In genomic region chrX:41781500-41781899, GRCh38 we compare ENCODE assay signal across 8 cellular contexts. TPM values are rescaled to one million over a fixed set of nuclear protein-coding genes. Genes with fewer than 3 reads are reported as not detected.
DNase-seq lines count a peak whose midpoint lies in the region; ATAC-seq and TF ChIP-seq lines count a peak whose summit lies in the region.

No MANE protein-coding gene starts in this region.

- H3K4me3 ChIP-seq in ovary: no peak overlapping the region

- no peak overlapping the region for H3K27ac ChIP-seq in ovary

- intact Hi-C loops in activated CD4-positive, alpha-beta T cell treated with anti-CD3 and anti-CD28 coated beads, Interleukin-2, amount 10 ng/mL, durations not matched to agents 24 days and 14 days (cut with micrococcal nuclease): loop anchor here (5.0 kb wide), 2 partner anchors 1566 to 1776 kb away; no protein-coding TSS in a partner anchor
- intact Hi-C loops in ovary (cut with DNase I): no loop called here

- H3K9me3 Mint-ChIP-seq in activated CD4-positive, alpha-beta T cell treated with anti-CD3 and anti-CD28 coated beads, Interleukin-2, amount 10 ng/mL, durations not matched to agents 24 days and 14 days: no peaks in the 10 kb centered on the region

- H3K36me3 Mint-ChIP-seq in activated CD4-positive, alpha-beta T cell treated with anti-CD3 and anti-CD28 coated beads, Interleukin-2, amount 10 ng/mL, durations not matched to agents 24 days and 14 days (ENCODE audit: low read depth): peaks cover 10% of the 10 kb centered on the region

- no peak overlapping the region for H3K27ac Mint-ChIP-seq in activated CD4-positive, alpha-beta T cell treated with anti-CD3 and anti-CD28 coated beads, Interleukin-2, amount 10 ng/mL, durations not matched to agents 24 days and 14 days

- no peaks in the 10 kb centered on the region for H3K27me3 Mint-ChIP-seq in activated CD4-positive, alpha-beta T cell treated with anti-CD3 and anti-CD28 coated beads, Interleukin-2, amount 10 ng/mL, durations not matched to agents 24 days and 14 days

- H3K4me3 Mint-ChIP-seq in activated CD4-positive, alpha-beta T cell treated with anti-CD3 and anti-CD28 coated beads, Interleukin-2, amount 10 ng/mL, durations not matched to agents 24 days and 14 days: no peak overlapping the region

- 3% methylated on average over 2 of the region's 2 CpGs for WGBS in ovary, 3 donors

- peak; percentile 64 for ATAC-seq in HG02759 (IDR thresholded peaks at IDR 0.05; ENCODE audit: unreplicated experiment)
- no peak for ATAC-seq in HG02981 (IDR thresholded peaks at IDR 0.05; ENCODE audit: unreplicated experiment)
- ATAC-seq in GM19467 (IDR thresholded peaks at IDR 0.05; ENCODE audit: unreplicated experiment): no peak

- DNase-seq in activated CD4-positive, alpha-beta T cell treated with anti-CD3 and anti-CD28 coated beads, Interleukin-2, amount 10 ng/mL, durations not matched to agents 24 days and 14 days: peak; percentile 61
- DNase-seq in activated CD4-positive, alpha-beta T cell treated with anti-CD3 and anti-CD28 coated beads for 1 hour: no peak
- peak; percentile 55 for DNase-seq in OCI-M1 (lab: John Stamatoyannopoulos, UW)
- peak; percentile 17 for DNase-seq in epidermal melanocyte (ENCODE audit: insufficient read length, low spot score)
- DNase-seq in ovary: no peak

- TF ChIP-seq CTCF in ovary (IDR thresholded peaks at IDR 0.05): peak; percentile 9 to 36 (median 24)

- TF ChIP-seq EP300 in ovary (IDR thresholded peaks at IDR 0.05): no peak

- no peak for TF ChIP-seq POLR2A in ovary (IDR thresholded peaks at IDR 0.05)

- no peaks in the 10 kb centered on the region for H3K36me3 ChIP-seq in ovary

- no peaks in the 10 kb centered on the region for H3K4me1 Mint-ChIP-seq in activated CD4-positive, alpha-beta T cell treated with anti-CD3 and anti-CD28 coated beads, Interleukin-2, amount 10 ng/mL, durations not matched to agents 24 days and 14 days

- H3K4me1 ChIP-seq in ovary (ENCODE audit: insufficient read depth): no peaks in the 10 kb centered on the region

- H3K9me3 ChIP-seq in ovary: no peaks in the 10 kb centered on the region

- H3K27me3 ChIP-seq in ovary: no peaks in the 10 kb centered on the region

RNA-seq across cellular contexts. Expression of gene GPR82, which starts 57.5 kb away (rescaled TPM):
- not detected in 2 replicates for total RNA-seq in activated CD4-positive, alpha-beta T cell treated with anti-CD3 and anti-CD28 coated beads, Interleukin-2, amount 10 ng/mL, durations not matched to agents 24 days and 14 days
- under 1 TPM; 0.07 to 0.57 (median 0.13) TPM for total RNA-seq in ovary
- under 1 TPM; 0.06 to 0.35 TPM for polyA plus RNA-seq in ovary

Comparison
In these comparisons a context has a peak if more than half of its experiments do, and no peak if none do; other contexts are left out.
1. DNase-seq: peak in activated CD4-positive, alpha-beta T cell treated with anti-CD3 and anti-CD28 coated beads, Interleukin-2, amount 10 ng/mL, durations not matched to agents 24 days and 14 days (single experiment), OCI-M1 (single experiment) and epidermal melanocyte (single experiment); none in activated CD4-positive, alpha-beta T cell treated with anti-CD3 and anti-CD28 coated beads for 1 hour (single experiment) and ovary (0 of 5).